8 cellular contexts compared by ENCODE assay signal in the genomic region with DNA sequence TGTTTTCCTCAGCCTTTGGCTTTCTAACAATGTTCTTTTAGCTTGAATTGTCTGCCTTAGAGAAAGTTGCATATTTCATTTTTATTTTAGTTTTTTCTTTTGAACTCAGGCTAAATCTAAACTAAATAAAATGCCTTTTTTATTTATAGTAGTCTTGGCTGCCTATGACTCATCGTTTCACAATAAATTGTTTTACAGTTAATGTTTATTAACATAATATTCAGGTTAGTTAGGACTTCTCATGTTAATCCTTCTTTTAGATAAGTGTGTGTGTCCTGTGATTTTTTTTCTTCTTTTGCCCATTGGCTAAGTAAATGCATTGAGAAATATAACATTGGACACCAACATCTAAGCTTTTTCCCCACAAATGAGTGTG. TPM values are rescaled to one million over a fixed set of nuclear protein-coding genes. Genes with fewer than 3 reads are reported as not detected.
DNase-seq lines count a peak whose midpoint lies in the region.

No MANE protein-coding gene starts in this region.

- peak overlapping the region; percentile 81 for H3K4me3 ChIP-seq in iPS-18a (ENCODE audit: low read length)
- H3K4me3 ChIP-seq in thymus (ENCODE audit: low read length): peak overlapping the region; percentile 79

- peaks cover 5% of the 10 kb centered on the region for H3K36me3 Mint-ChIP-seq in activated naive CD4-positive, alpha-beta T cell treated with anti-CD3 and anti-CD28 coated beads, Interleukin-2, amount 10 ng/mL, durations not matched to agents 7 days and 5 days
- no peaks in the 10 kb centered on the region for H3K36me3 Mint-ChIP-seq in activated T-helper 1 cell treated with anti-CD3 and anti-CD28 coated beads, Interleukin-12 subunit alpha, Interleukin-12 subunit beta, Interleukin-2, Interleukin-4 antibody, amounts not matched to agents 30 ng/mL and 10 ng/mL and 1 ng/mL, durations not matched to agents 14 hours and 24 hours and 36 hours (ENCODE audit: low read depth)

- H3K27me3 ChIP-seq in iPS-18a (ENCODE audit: control insufficient read depth, insufficient read depth, low read length): no peaks in the 10 kb centered on the region
- H3K27me3 ChIP-seq in thymus (ENCODE audit: control insufficient read depth, insufficient read depth): no peaks in the 10 kb centered on the region

- H3K9me3 ChIP-seq in iPS-18a (ENCODE audit: control insufficient read depth, low read depth, low read length): peaks cover 6% of the 10 kb centered on the region
- no peaks in the 10 kb centered on the region for H3K9me3 ChIP-seq in thymus (ENCODE audit: control insufficient read depth)

- no peak for DNase-seq in activated naive CD4-positive, alpha-beta T cell treated with anti-CD3 and anti-CD28 coated beads, Interleukin-2, amount 10 ng/mL, durations not matched to agents 7 days and 5 days
- DNase-seq in activated naive CD4-positive, alpha-beta T cell (lab: John Stamatoyannopoulos, UW): no peak
- DNase-seq in activated T-helper 1 cell treated with anti-CD3 and anti-CD28 coated beads, Interleukin-12 subunit alpha, Interleukin-12 subunit beta, Interleukin-2, Interleukin-4 antibody, amounts not matched to agents 30 ng/mL and 10 ng/mL and 1 ng/mL, durations not matched to agents 14 hours and 24 hours and 36 hours (ENCODE audit: low spot score): no peak
- DNase-seq in NCI-H345 (lab: John Stamatoyannopoulos, UW) (no peak), SW480 (ENCODE audit: low spot score) (no peak), posterior cingulate gyrus (no peak)

- H3K9me3 Mint-ChIP-seq in activated naive CD4-positive, alpha-beta T cell treated with anti-CD3 and anti-CD28 coated beads, Interleukin-2, amount 10 ng/mL, durations not matched to agents 7 days and 5 days: no peaks in the 10 kb centered on the region
- no peaks in the 10 kb centered on the region for H3K9me3 Mint-ChIP-seq in activated T-helper 1 cell treated with anti-CD3 and anti-CD28 coated beads, Interleukin-12 subunit alpha, Interleukin-12 subunit beta, Interleukin-2, Interleukin-4 antibody, amounts not matched to agents 30 ng/mL and 10 ng/mL and 1 ng/mL, durations not matched to agents 14 hours and 24 hours and 36 hours

- H3K4me1 ChIP-seq in iPS-18a (ENCODE audit: control insufficient read depth, low read depth, low read length) (peaks cover 6% of the 10 kb centered on the region), thymus (ENCODE audit: control insufficient read depth, insufficient read depth, low read length) (no peaks in the 10 kb centered on the region)

- intact Hi-C loops in activated T-helper 1 cell treated with anti-CD3 and anti-CD28 coated beads, Interleukin-12 subunit alpha, Interleukin-12 subunit beta, Interleukin-2, Interleukin-4 antibody, amounts not matched to agents 30 ng/mL and 10 ng/mL and 1 ng/mL, durations not matched to agents 14 hours and 24 hours and 36 hours (cut with micrococcal nuclease): loop anchor here (5.0 to 10.0 kb wide), 4 partner anchors 266 to 1964 kb away; partner anchors contain the start of genes CDK16, CHST7, KDM6A and UBA1
- intact Hi-C loops in posterior cingulate gyrus (cut with DNase I): no loop called here

- 8% methylated on average over 1 of the region's 1 CpG for WGBS in thymus

- H3K9ac ChIP-seq in iPS-18a (ENCODE audit: low read length): no peak overlapping the region

- H3K27ac Mint-ChIP-seq in activated naive CD4-positive, alpha-beta T cell treated with anti-CD3 and anti-CD28 coated beads, Interleukin-2, amount 10 ng/mL, durations not matched to agents 7 days and 5 days: peak overlapping the region; percentile 96
- no peak overlapping the region for H3K27ac Mint-ChIP-seq in activated T-helper 1 cell treated with anti-CD3 and anti-CD28 coated beads, Interleukin-12 subunit alpha, Interleukin-12 subunit beta, Interleukin-2, Interleukin-4 antibody, amounts not matched to agents 30 ng/mL and 10 ng/mL and 1 ng/mL, durations not matched to agents 14 hours and 24 hours and 36 hours

- H3K4me1 Mint-ChIP-seq in activated naive CD4-positive, alpha-beta T cell treated with anti-CD3 and anti-CD28 coated beads, Interleukin-2, amount 10 ng/mL, durations not matched to agents 7 days and 5 days: peaks cover 11% of the 10 kb centered on the region
- no peaks in the 10 kb centered on the region for H3K4me1 Mint-ChIP-seq in activated T-helper 1 cell treated with anti-CD3 and anti-CD28 coated beads, Interleukin-12 subunit alpha, Interleukin-12 subunit beta, Interleukin-2, Interleukin-4 antibody, amounts not matched to agents 30 ng/mL and 10 ng/mL and 1 ng/mL, durations not matched to agents 14 hours and 24 hours and 36 hours (ENCODE audit: low read depth)

- H3K36me3 ChIP-seq in iPS-18a (ENCODE audit: control insufficient read depth, low read depth, low read length): no peaks in the 10 kb centered on the region
- no peaks in the 10 kb centered on the region for H3K36me3 ChIP-seq in thymus (ENCODE audit: control insufficient read depth, insufficient read depth)

- peaks cover 4% of the 10 kb centered on the region for H3K27me3 Mint-ChIP-seq in activated naive CD4-positive, alpha-beta T cell treated with anti-CD3 and anti-CD28 coated beads, Interleukin-2, amount 10 ng/mL, durations not matched to agents 7 days and 5 days
- H3K27me3 Mint-ChIP-seq in activated T-helper 1 cell treated with anti-CD3 and anti-CD28 coated beads, Interleukin-12 subunit alpha, Interleukin-12 subunit beta, Interleukin-2, Interleukin-4 antibody, amounts not matched to agents 30 ng/mL and 10 ng/mL and 1 ng/mL, durations not matched to agents 14 hours and 24 hours and 36 hours (ENCODE audit: insufficient read depth): peaks cover 2% of the 10 kb centered on the region

- no peak overlapping the region for H3K27ac ChIP-seq in iPS-18a (ENCODE audit: low read length)
- H3K27ac ChIP-seq in thymus (ENCODE audit: low read depth): no peak overlapping the region

- CTCF ChIA-PET in activated naive CD4-positive, alpha-beta T cell treated with anti-CD3 and anti-CD28 coated beads, Interleukin-2, amount 10 ng/mL, durations not matched to agents 7 days and 5 days (lab: Charles Lee): no interaction called here

- H3K4me3 Mint-ChIP-seq in activated naive CD4-positive, alpha-beta T cell treated with anti-CD3 and anti-CD28 coated beads, Interleukin-2, amount 10 ng/mL, durations not matched to agents 7 days and 5 days: peak overlapping the region; percentile 98
- H3K4me3 Mint-ChIP-seq in activated T-helper 1 cell treated with anti-CD3 and anti-CD28 coated beads, Interleukin-12 subunit alpha, Interleukin-12 subunit beta, Interleukin-2, Interleukin-4 antibody, amounts not matched to agents 30 ng/mL and 10 ng/mL and 1 ng/mL, durations not matched to agents 14 hours and 24 hours and 36 hours: peak overlapping the region; percentile 96

RNA-seq across cellular contexts. Expression of gene RP2, which starts 1.6 kb away (rescaled TPM):
- 7.1 and 7.5 TPM in 2 replicates for total RNA-seq in activated T-helper 1 cell treated with anti-CD3 and anti-CD28 coated beads, Interleukin-12 subunit alpha, Interleukin-12 subunit beta, Interleukin-2, Interleukin-4 antibody, amounts not matched to agents 30 ng/mL and 10 ng/mL and 1 ng/mL, durations not matched to agents 14 hours and 24 hours and 36 hours
- 8.5 TPM for polyA plus RNA-seq in thymus
